23 cellular contexts compared by ENCODE assay signal in genomic region chr10:96678725-96679124, GRCh38. TPM values are rescaled to one million over a fixed set of nuclear protein-coding genes. Genes with fewer than 3 reads are reported as not detected.
"Had no signal": no experiment of that assay in that cellular context is flagged by ENCODE, and none has a peak within 500 bp of the region (broad histone marks: within the 10 kb centered on the region; RNA-seq: fewer than 3 reads in every experiment).

No MANE protein-coding gene starts in this region.

- DNase-seq: activated naive CD4-positive, alpha-beta T cell; activated T-cell treated with anti-CD3 and anti-CD28 coated beads, Interleukin-2, amount 50 U/mL, for 1 hour; adrenal gland; central memory CD4-positive, alpha-beta T cell; dermis blood vessel endothelial cell; effector memory CD4-positive, alpha-beta T cell; hippocampal formation; left ventricle myocardium inferior; mammary epithelial cell; midbrain; occipital lobe; posterior cingulate gyrus; sigmoid colon; stimulated activated CD4-positive, alpha-beta T cell treated with anti-CD3 and anti-CD28 coated beads, Interleukin-4, amount 100 ng/mL, for 1 hour; stimulated activated naive CD8-positive, alpha-beta T cell treated with anti-CD3 and anti-CD28 coated beads, Interleukin-15, Interleukin-2, amounts not matched to agents 100 U/mL and 50 U/mL, for 24 hours; T-helper 1 cell; tibial artery had no signal

- H3K4me3 Mint-ChIP-seq: activated naive CD8-positive, alpha-beta T cell; activated T-helper 17 cell treated with anti-CD3 and anti-CD28 coated beads, Interleukin-2, amount 50 U/mL, for 72 hours had no signal

- H3K4me3 ChIP-seq: adrenal gland, ascending aorta, left ventricle myocardium inferior, sigmoid colon, tibial artery had no signal

- H3K36me3 ChIP-seq: adrenal gland, ascending aorta, left ventricle myocardium inferior, sigmoid colon, tibial artery had no signal

- FAIRE-seq: endothelial cell of umbilical vein, frontal cortex had no signal

- H3K4me1 Mint-ChIP-seq: activated T-helper 17 cell treated with anti-CD3 and anti-CD28 coated beads, Interleukin-2, amount 50 U/mL, for 72 hours had no signal

- H3K4me1 ChIP-seq: ascending aorta, left ventricle myocardium inferior, tibial artery had no signal

- H3K27ac Mint-ChIP-seq: activated naive CD8-positive, alpha-beta T cell; activated T-helper 17 cell treated with anti-CD3 and anti-CD28 coated beads, Interleukin-2, amount 50 U/mL, for 72 hours had no signal

- H3K27me3 Mint-ChIP-seq: activated T-helper 17 cell treated with anti-CD3 and anti-CD28 coated beads, Interleukin-2, amount 50 U/mL, for 72 hours had no signal

- ATAC-seq: activated T-helper 17 cell treated with anti-CD3 and anti-CD28 coated beads, Interleukin-2, amount 50 U/mL, for 72 hours; esophagus mucosa; stimulated activated naive CD8-positive, alpha-beta T cell treated with anti-CD3 and anti-CD28 coated beads, Interleukin-15, Interleukin-2, amounts not matched to agents 100 U/mL and 50 U/mL, for 24 hours had no signal

- H3K9me3 Mint-ChIP-seq: activated T-helper 17 cell treated with anti-CD3 and anti-CD28 coated beads, Interleukin-2, amount 50 U/mL, for 72 hours had no signal

- H3K27me3 ChIP-seq: adrenal gland, ascending aorta, sigmoid colon had no signal

- H3K9me3 ChIP-seq: adrenal gland, ascending aorta, left ventricle myocardium inferior, sigmoid colon, tibial artery had no signal

- H3K27ac ChIP-seq: adrenal gland, ascending aorta, left ventricle myocardium inferior, sigmoid colon, tibial artery had no signal

RNA-seq across cellular contexts. Expression of gene PIK3AP1, which starts 41.6 kb away (rescaled TPM):
- total RNA-seq: dermis blood vessel endothelial cell, endothelial cell of umbilical vein had no signal
- polyA plus RNA-seq: mammary epithelial cell had no signal
